Comparison of ENCODE assay signal across 1 cellular context in the genomic region with DNA sequence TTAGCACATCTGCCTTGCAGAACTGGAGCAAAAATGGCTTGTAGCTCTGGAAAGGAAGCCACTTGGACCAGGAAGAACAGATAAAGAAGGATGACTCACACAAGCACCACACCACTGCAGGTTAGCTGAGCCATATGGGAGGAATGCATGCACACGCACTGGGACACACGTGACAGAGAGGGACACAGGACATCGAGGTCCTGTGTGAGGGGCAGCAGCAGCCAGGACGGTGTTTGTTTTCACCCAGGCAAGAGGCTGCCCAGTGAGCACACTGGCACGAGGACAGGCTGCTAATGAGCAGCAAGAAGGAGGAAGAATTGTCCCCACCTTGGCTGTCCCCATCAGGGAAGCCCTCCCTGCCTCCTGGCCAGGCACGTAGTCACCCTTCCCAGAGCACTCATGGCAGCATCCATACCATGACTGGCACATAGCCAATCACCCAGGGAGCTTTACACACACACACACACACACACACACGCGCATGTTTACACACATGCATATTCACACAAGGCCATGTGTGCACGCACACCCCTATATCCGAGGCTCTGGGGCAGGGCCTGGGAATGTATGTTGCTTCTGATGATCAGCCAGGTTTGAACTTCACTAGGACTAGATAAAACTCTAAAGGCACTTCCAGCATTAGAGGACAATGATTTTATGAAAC.
TF ChIP-seq lines count a peak whose summit lies in the region.

No MANE protein-coding gene starts in this region.

TF ChIP-seq in WTC11, 78 proteins besides CTCF, POLR2A, EP300 and RAD21 (continued from another document):
- TF ChIP-seq PREB (CRISPR knock-in tag; IDR thresholded peaks at IDR 0.05; ENCODE audit: borderline replicate concordance): no peak
